ENCODE assay signal across 14 cellular contexts in genomic region chr1:116066868-116067563, GRCh38. TPM values are rescaled to one million over a fixed set of nuclear protein-coding genes. Genes with fewer than 3 reads are reported as not detected.
DNase-seq lines count a peak whose midpoint lies in the region; ATAC-seq and TF ChIP-seq lines count a peak whose summit lies in the region.
"Had no signal": no experiment of that assay in that cellular context is flagged by ENCODE, and none has a peak within 500 bp of the region (broad histone marks: within the 10 kb centered on the region; RNA-seq: fewer than 3 reads in every experiment).

No MANE protein-coding gene starts in this region.

- peak; percentile 82 for DNase-seq in AG09319 (ENCODE audit: extremely low read depth, low read depth)
- no peak for DNase-seq in RWPE1 (ENCODE audit: low spot score)
- DNase-seq in fibroblast of mammary gland (ENCODE audit: low read depth), result peak; percentile 87
- no peak for DNase-seq in psoas muscle
- DNase-seq in DMS79 treated with DMSO at 0.1 percent for 48 hours (lab: John Stamatoyannopoulos, UW), result no peak
- DNase-seq in uterus, result no peak
- DNase-seq in OCI-M1 (lab: John Stamatoyannopoulos, UW), result no peak
- DNase-seq: CD4-positive, alpha-beta memory T cell; NCI-H1436 had no signal

- CTCF ChIA-PET in RWPE1 (lab: Yijun Ruan, JAX), result interaction anchor here (0.5 kb wide), 2 partner anchors 134 to 677 kb away, joined by 3 to 6 read pairs; no protein-coding TSS in a partner anchor

- POLR2A ChIA-PET in RWPE1 (lab: Yijun Ruan, JAX; ENCODE audit: low non-redundant PET), result no interaction called here

- no peak for TF ChIP-seq POLR2A in uterus (IDR thresholded peaks at IDR 0.05)

- peak in 1 of 4 donors; percentile 61 for ATAC-seq in psoas muscle
- ATAC-seq in GM21515 (IDR thresholded peaks at IDR 0.05; ENCODE audit: unreplicated experiment), result no peak
- ATAC-seq: esophagus mucosa, GM12878 had no signal

- H3K4me3 ChIP-seq in fibroblast of mammary gland (ENCODE audit: control insufficient read depth, low read depth, low read length), result no peak overlapping the region
- H3K4me3 ChIP-seq in psoas muscle, result no peak overlapping the region
- H3K4me3 ChIP-seq in uterus, result no peak overlapping the region
- H3K4me3 ChIP-seq: body of pancreas, GM12878, prostate gland had no signal

- TF ChIP-seq CTCF in AG09319 (IDR thresholded peaks at IDR 0.05; ENCODE audit: low read depth, low read length) (no peak), RWPE1 (conservative IDR thresholded peaks at IDR 0.05; ENCODE audit: low read depth) (no peak), fibroblast of mammary gland (conservative IDR thresholded peaks at IDR 0.05; ENCODE audit: control insufficient read depth, insufficient read depth, low read depth, low read length) (no peak), psoas muscle (IDR thresholded peaks at IDR 0.05) (no peak), uterus (IDR thresholded peaks at IDR 0.05) (no peak)

- 23 to 36% (median 30%) methylated on average over 2 of the region's 2 CpGs for WGBS in psoas muscle, 3 donors

- H3K9me3 ChIP-seq in psoas muscle (no peaks in the 10 kb centered on the region), uterus (no peaks in the 10 kb centered on the region)
- H3K9me3 ChIP-seq: body of pancreas, prostate gland had no signal

- H3K36me3 ChIP-seq in psoas muscle (ENCODE audit: insufficient read depth in 1 of 2, low read depth in 1 of 2), result no peaks in the 10 kb centered on the region
- H3K36me3 ChIP-seq in uterus, result no peaks in the 10 kb centered on the region
- H3K36me3 ChIP-seq: prostate gland had no signal

- H3K27ac ChIP-seq in RWPE1 (peak overlapping the region; percentile 54), psoas muscle (peak overlapping the region; percentile 18), uterus (peak overlapping the region in 1 of 2 donors; percentile 48)
- H3K27ac ChIP-seq: body of pancreas, prostate gland had no signal

- H3K4me1 ChIP-seq in psoas muscle (no peaks in the 10 kb centered on the region), uterus (peaks cover 0 to 4% of the 10 kb centered on the region in 2 donors)
- H3K4me1 ChIP-seq: body of pancreas, prostate gland had no signal

- H3K27me3 ChIP-seq in psoas muscle (ENCODE audit: insufficient read depth in 3 of 3, low read length in 2 of 3) (no peaks in the 10 kb centered on the region), uterus (no peaks in the 10 kb centered on the region)
- H3K27me3 ChIP-seq: body of pancreas had no signal

- intact Hi-C loops in psoas muscle (cut with DNase I), result no loop called here
- intact Hi-C loops in uterus (cut with DNase I; ENCODE audit: low total_unique reads), result no loop called here

RNA-seq across cellular contexts. Expression of gene MAB21L3, which starts 44.2 kb away (rescaled TPM):
- total RNA-seq in psoas muscle, result not detected
- under 1 TPM in 1 of 3 donors, not detected in 2; 0.04 TPM for polyA plus RNA-seq in psoas muscle
- total RNA-seq in uterus, result not detected
- total RNA-seq: body of pancreas; CD4-positive, alpha-beta memory T cell had no signal
- polyA plus RNA-seq: CD4-positive, alpha-beta memory T cell had no signal

Comparison
In these comparisons a context has a peak if more than half of its experiments do, and no peak if none do; other contexts are left out.
1. DNase-seq: peak in AG09319 (single experiment) and fibroblast of mammary gland (single experiment); none in RWPE1 (single experiment), psoas muscle (0 of 2), DMS79 treated with DMSO at 0.1 percent for 48 hours (single experiment), uterus (0 of 2) and OCI-M1 (single experiment).